Comparison of ENCODE assay signal across 8 cellular contexts in the genomic region with DNA sequence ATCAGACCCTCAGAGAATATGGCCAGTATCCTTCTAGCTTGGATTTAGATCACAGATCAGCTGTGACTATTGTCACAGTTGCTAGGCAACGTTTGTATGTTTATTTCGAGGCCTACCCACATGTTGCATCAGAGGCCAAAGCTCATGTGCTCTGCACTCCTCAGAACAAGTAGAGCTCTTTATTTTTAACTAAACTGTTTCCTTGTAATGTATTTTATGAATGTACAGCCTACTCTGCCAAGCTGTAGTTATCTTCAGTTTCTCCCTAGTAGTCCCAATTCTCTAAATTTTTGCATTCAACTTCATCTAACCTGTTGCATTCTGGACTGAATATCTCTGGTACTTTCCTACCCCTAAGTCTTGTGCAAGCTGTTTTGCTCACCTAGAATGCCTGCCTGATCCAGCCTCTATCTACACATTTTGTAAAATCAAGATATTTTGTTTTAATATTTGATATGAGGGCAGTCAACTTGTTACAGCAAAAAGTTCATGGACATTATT. TPM values are rescaled to one million over a fixed set of nuclear protein-coding genes. Genes with fewer than 3 reads are reported as not detected.
DNase-seq lines count a peak whose midpoint lies in the region; ATAC-seq and TF ChIP-seq lines count a peak whose summit lies in the region.

No MANE protein-coding gene starts in this region.

- no peaks in the 10 kb centered on the region for H3K9me3 ChIP-seq in esophagus squamous epithelium

- H3K4me3 ChIP-seq in esophagus squamous epithelium = no peak overlapping the region

- 5 to 11% methylated on average over 2 of the region's 2 CpGs for WGBS in esophagus squamous epithelium, 2 donors

- peaks cover 25 to 98% (median 49%) of the 10 kb centered on the region in 3 donors for H3K4me1 ChIP-seq in esophagus squamous epithelium

- no peaks in the 10 kb centered on the region for H3K27me3 ChIP-seq in esophagus squamous epithelium

- H3K27ac ChIP-seq in esophagus squamous epithelium = peak overlapping the region; percentile 44 to 87 (median 72)
- H3K27ac ChIP-seq in RWPE1 = no peak overlapping the region

- CTCF ChIA-PET in RWPE1 (lab: Yijun Ruan, JAX) = interaction anchor here (0.6 to 1.8 kb wide), 7 partner anchors 12 to 171 kb away, joined by 3 to 5 read pairs (median 3); no protein-coding TSS in a partner anchor

- TF ChIP-seq CTCF in esophagus squamous epithelium (IDR thresholded peaks at IDR 0.05) = no peak
- no peak for TF ChIP-seq CTCF in omental fat pad (IDR thresholded peaks at IDR 0.05)
- TF ChIP-seq CTCF in RWPE1 (conservative IDR thresholded peaks at IDR 0.05; ENCODE audit: low read depth) = no peak

- POLR2A ChIA-PET in RWPE1 (lab: Yijun Ruan, JAX; ENCODE audit: low non-redundant PET) = interaction anchor here (1.2 kb wide), 1 partner anchor 12 kb away, joined by 3 read pairs; no protein-coding TSS in a partner anchor

- intact Hi-C loops in esophagus squamous epithelium (cut with DNase I) = no loop called here

- DNase-seq in SHP77 (lab: John Stamatoyannopoulos, UW) (peak; percentile 8 to 37), SHP77 treated with DMSO at 0.1 percent for 48 hours (lab: John Stamatoyannopoulos, UW) (no peak), T-helper 1 cell (peak in 4 of 5 donors; percentile 27 to 53 (median 30)), esophagus squamous epithelium (lab: John Stamatoyannopoulos, UW) (no peak), omental fat pad (ENCODE audit: low spot score) (no peak), RWPE1 (ENCODE audit: low spot score) (no peak), SK-N-DZ (ENCODE audit: low spot score) (no peak)

- H3K36me3 ChIP-seq in esophagus squamous epithelium = peaks cover 0 to 19% (median 0%) of the 10 kb centered on the region in 3 donors

- TF ChIP-seq POLR2A in esophagus squamous epithelium (IDR thresholded peaks at IDR 0.05) = no peak

- ATAC-seq in HG03135 (IDR thresholded peaks at IDR 0.05; ENCODE audit: unreplicated experiment) (peak; percentile 59), omental fat pad (ENCODE audit: low FRiP score) (peak; percentile 15)

RNA-seq across cellular contexts. Expression of gene CAST, which starts 52.8 kb away (rescaled TPM):
- total RNA-seq in esophagus squamous epithelium (100 to 1,000 TPM; 324 to 489 (median 375) TPM), omental fat pad (100 to 1,000 TPM; 224 to 362 (median 285) TPM)
- 6.5 and 9.3 TPM in 2 replicates for polyA plus RNA-seq in SK-N-DZ (2014; cell fraction: cytosol; rRNA removed)
- 8.3 and 10.1 TPM in 2 replicates for polyA plus RNA-seq in SK-N-DZ (2014; cell fraction: nucleus; rRNA removed)

Comparison
In these comparisons a context has a peak if more than half of its experiments do, and no peak if none do; other contexts are left out.
1. DNase-seq: peak in SHP77 (2 of 2) and T-helper 1 cell (4 of 5); none in SHP77 treated with DMSO at 0.1 percent for 48 hours (single experiment), esophagus squamous epithelium (single experiment), omental fat pad (single experiment), RWPE1 (single experiment) and SK-N-DZ (single experiment).